ENCODE assay signal across 13 cellular contexts in the genomic region with DNA sequence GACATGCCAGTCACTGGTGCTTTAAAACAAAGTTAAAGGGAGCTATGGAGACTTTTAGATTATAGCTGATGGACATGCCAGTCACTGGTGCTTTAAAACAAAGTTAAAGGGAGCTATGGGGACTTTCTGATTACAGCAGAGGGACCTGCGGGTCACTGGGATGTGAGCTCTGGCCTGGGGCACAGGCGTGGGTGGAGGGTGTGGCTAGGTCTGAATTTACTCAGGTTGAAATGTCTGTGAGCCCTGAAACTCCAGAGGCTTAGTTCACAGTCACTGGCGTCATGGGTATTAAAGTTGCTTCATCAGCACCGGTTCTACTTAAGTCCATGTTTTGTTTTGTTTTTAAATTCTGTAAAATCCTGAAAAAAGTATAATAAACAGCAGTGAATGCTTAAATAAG. TPM values are rescaled to one million over a fixed set of nuclear protein-coding genes. Genes with fewer than 3 reads are reported as not detected.
A peak's percentile ranks its signal among the peaks of the same experiment; 100 is the strongest.
DNase-seq lines count a peak whose midpoint lies in the region; ATAC-seq lines count a peak whose summit lies in the region.
"Had no signal": no experiment of that assay in that cellular context is flagged by ENCODE, and none has a peak within 500 bp of the region (broad histone marks: within the 10 kb centered on the region; RNA-seq: fewer than 3 reads in every experiment).

No MANE protein-coding gene starts in this region.

- intact Hi-C loops in Right ventricle myocardium inferior (cut with DNase I), result no loop called here

- H3K27ac Mint-ChIP-seq in activated CD4-positive, alpha-beta T cell treated with anti-CD3 and anti-CD28 coated beads, Interleukin-2, amount 10 ng/mL, durations not matched to agents 7 days and 5 days, result no peak overlapping the region
- H3K27ac Mint-ChIP-seq: brain had no signal

- no peaks in the 10 kb centered on the region for H3K4me1 Mint-ChIP-seq in activated CD4-positive, alpha-beta T cell treated with anti-CD3 and anti-CD28 coated beads, Interleukin-2, amount 10 ng/mL, durations not matched to agents 7 days and 5 days

- H3K27me3 Mint-ChIP-seq in activated CD4-positive, alpha-beta T cell treated with anti-CD3 and anti-CD28 coated beads, Interleukin-2, amount 10 ng/mL, durations not matched to agents 7 days and 5 days, result peaks cover 2% of the 10 kb centered on the region

- CTCF ChIA-PET in activated CD4-positive, alpha-beta T cell treated with anti-CD3 and anti-CD28 coated beads, Interleukin-2, amount 10 ng/mL, durations not matched to agents 7 days and 5 days (lab: Charles Lee), result interaction anchor here (0.9 kb wide), 1 partner anchor 12 kb away, joined by 3 read pairs; no protein-coding TSS in a partner anchor

- ATAC-seq in GM18508 (IDR thresholded peaks at IDR 0.05; ENCODE audit: insufficient read depth, unreplicated experiment) (peak; percentile 67), GM19467 (IDR thresholded peaks at IDR 0.05; ENCODE audit: unreplicated experiment) (peak; percentile 58), HG02885 (IDR thresholded peaks at IDR 0.05; ENCODE audit: poor library complexity, unreplicated experiment) (peak; percentile 89), HG03571 (IDR thresholded peaks at IDR 0.05; ENCODE audit: unreplicated experiment) (peak; percentile 54), Right ventricle myocardium inferior (no peak)

- POLR2A ChIA-PET in activated CD4-positive, alpha-beta T cell treated with anti-CD3 and anti-CD28 coated beads, Interleukin-2, amount 10 ng/mL, durations not matched to agents 7 days and 5 days (lab: Charles Lee), result no interaction called here

- no peaks in the 10 kb centered on the region for H3K36me3 Mint-ChIP-seq in activated CD4-positive, alpha-beta T cell treated with anti-CD3 and anti-CD28 coated beads, Interleukin-2, amount 10 ng/mL, durations not matched to agents 7 days and 5 days (ENCODE audit: low read depth)
- H3K36me3 Mint-ChIP-seq: brain had no signal

- DNase-seq in Right ventricle myocardium inferior (ENCODE audit: missing footprints), result no peak
- DNase-seq in NCI-H446 (lab: John Stamatoyannopoulos, UW), result no peak
- no peak for DNase-seq in activated CD4-positive, alpha-beta T cell treated with anti-CD3 and anti-CD28 coated beads, Interleukin-2, amount 10 ng/mL, durations not matched to agents 7 days and 5 days
- DNase-seq in stimulated activated CD4-positive, alpha-beta T cell treated with anti-CD3 and anti-CD28 coated beads, Interleukin-4, amount 100 ng/mL, for 4 hours, result no peak
- DNase-seq: GF-D8; NCI-H1436; stimulated activated CD8-positive, alpha-beta memory T cell treated with anti-CD3 and anti-CD28 coated beads, Interleukin-4, amount 100 ng/mL, for 48 hours; T-helper 9 cell had no signal

- no peaks in the 10 kb centered on the region for H3K9me3 Mint-ChIP-seq in activated CD4-positive, alpha-beta T cell treated with anti-CD3 and anti-CD28 coated beads, Interleukin-2, amount 10 ng/mL, durations not matched to agents 7 days and 5 days
- H3K9me3 Mint-ChIP-seq: brain had no signal

- no peak overlapping the region for H3K4me3 Mint-ChIP-seq in activated CD4-positive, alpha-beta T cell treated with anti-CD3 and anti-CD28 coated beads, Interleukin-2, amount 10 ng/mL, durations not matched to agents 7 days and 5 days
- H3K4me3 Mint-ChIP-seq: brain had no signal

RNA-seq across cellular contexts. Expression of a gene that starts 49.0 kb away (rescaled TPM):
- total RNA-seq in Right ventricle myocardium inferior, result 10.6 TPM
- 10 to 100 TPM; 30.3 to 31.7 TPM for total RNA-seq in activated CD4-positive, alpha-beta T cell treated with anti-CD3 and anti-CD28 coated beads, Interleukin-2, amount 10 ng/mL, durations not matched to agents 7 days and 5 days
